ENCODE assay signal across 8 cellular contexts in genomic region chr7:12685550-12685949, GRCh38. TPM values are rescaled to one million over a fixed set of nuclear protein-coding genes. Genes with fewer than 3 reads are reported as not detected.
DNase-seq lines count a peak whose midpoint lies in the region; ATAC-seq, FAIRE-seq and TF ChIP-seq lines count a peak whose summit lies in the region.

No MANE protein-coding gene starts in this region.

- H3K9me3 ChIP-seq in body of pancreas (no peaks in the 10 kb centered on the region), kidney (ENCODE audit: control insufficient read depth in 1 of 2, low read length in 2 of 2) (no peaks in the 10 kb centered on the region)

- no peak for TF ChIP-seq POLR2A in body of pancreas (IDR thresholded peaks at IDR 0.05)

- H3K27ac ChIP-seq in body of pancreas (peak overlapping the region in 2 of 4 donors; percentile 96 to 97), kidney (ENCODE audit: low read depth in 2 of 2, low read length in 2 of 2) (no peak overlapping the region)

- peak; percentile 40 for DNase-seq in left cardiac atrium
- no peak for DNase-seq in cardiac septum (ENCODE audit: low spot score)
- peak; percentile 36 for DNase-seq in SKM-1 treated with dmso at 0.1 percent for 144 hours (lab: John Stamatoyannopoulos, UW; ENCODE audit: unreplicated experiment)
- peak; percentile 32 to 47 (median 36) for DNase-seq in body of pancreas
- no peak for DNase-seq in kidney

- no peaks in the 10 kb centered on the region for H3K9me3 Mint-ChIP-seq in stimulated activated naive CD8-positive, alpha-beta T cell treated with anti-CD3 and anti-CD28 coated beads, Interleukin-15, Interleukin-2, amounts not matched to agents 100 ng/mL and 50 ng/mL, for 24 hours

- peaks cover 7% of the 10 kb centered on the region for H3K36me3 Mint-ChIP-seq in stimulated activated naive CD8-positive, alpha-beta T cell treated with anti-CD3 and anti-CD28 coated beads, Interleukin-15, Interleukin-2, amounts not matched to agents 100 ng/mL and 50 ng/mL, for 24 hours (ENCODE audit: low read depth)

- intact Hi-C loops in left cardiac atrium (cut with DNase I) (loop anchor here (5.0 to 10.0 kb wide), 4 partner anchors 87 to 579 kb away; no protein-coding TSS in a partner anchor), cardiac septum (cut with DNase I) (loop anchor here (2.0 to 10.0 kb wide), 6 partner anchors 42 to 577 kb away; no protein-coding TSS in a partner anchor), body of pancreas (cut with DNase I) (no loop called here), kidney (cut with DNase I) (no loop called here)

- H3K27me3 Mint-ChIP-seq in stimulated activated naive CD8-positive, alpha-beta T cell treated with anti-CD3 and anti-CD28 coated beads, Interleukin-15, Interleukin-2, amounts not matched to agents 100 ng/mL and 50 ng/mL, for 24 hours = no peaks in the 10 kb centered on the region

- 61 to 65% methylated on average over 13 of the region's 13 CpGs for WGBS in body of pancreas, 2 donors

- H3K4me3 ChIP-seq in body of pancreas (no peak overlapping the region), kidney (ENCODE audit: low read length in 2 of 2) (peak overlapping the region; percentile 81 to 84)

- no peak for FAIRE-seq in kidney (lab: Jason Lieb, UNC)

- H3K4me3 Mint-ChIP-seq in stimulated activated naive CD8-positive, alpha-beta T cell treated with anti-CD3 and anti-CD28 coated beads, Interleukin-15, Interleukin-2, amounts not matched to agents 100 ng/mL and 50 ng/mL, for 24 hours = peak overlapping the region; percentile 62

- no peaks in the 10 kb centered on the region for H3K36me3 ChIP-seq in body of pancreas (replicated peaks in 1 of 2; ENCODE audit: insufficient read depth in 1 of 2, low read depth in 2 of 2)
- no peaks in the 10 kb centered on the region for H3K36me3 ChIP-seq in kidney (ENCODE audit: control insufficient read depth in 1 of 2, insufficient read depth in 2 of 2, low read length in 2 of 2)

- H3K4me1 ChIP-seq in body of pancreas (peaks cover 17% of the 10 kb centered on the region), kidney (ENCODE audit: control insufficient read depth in 1 of 2, insufficient read depth in 1 of 2, low read depth in 1 of 2, low read length in 2 of 2) (peaks cover 0 to 2% of the 10 kb centered on the region in 2 donors)

- no peaks in the 10 kb centered on the region for H3K27me3 ChIP-seq in body of pancreas

- H3K27ac Mint-ChIP-seq in stimulated activated naive CD8-positive, alpha-beta T cell treated with anti-CD3 and anti-CD28 coated beads, Interleukin-15, Interleukin-2, amounts not matched to agents 100 ng/mL and 50 ng/mL, for 24 hours = peak overlapping the region; percentile 85

- TF ChIP-seq CTCF in body of pancreas (IDR thresholded peaks at IDR 0.05) (peak in 5 of 7 experiments; percentile 13 to 50 (median 46)), kidney (IDR thresholded peaks at IDR 0.05; ENCODE audit: borderline replicate concordance, extremely low read depth, insufficient read depth) (peak; percentile 27)

- peaks cover 36% of the 10 kb centered on the region for H3K4me1 Mint-ChIP-seq in stimulated activated naive CD8-positive, alpha-beta T cell treated with anti-CD3 and anti-CD28 coated beads, Interleukin-15, Interleukin-2, amounts not matched to agents 100 ng/mL and 50 ng/mL, for 24 hours (ENCODE audit: low read depth)

- no peak overlapping the region for H3K9ac ChIP-seq in kidney (ENCODE audit: low read length in 2 of 2)

- ATAC-seq in left cardiac atrium = no peak
- ATAC-seq in body of pancreas = no peak
- ATAC-seq in HG03280 (IDR thresholded peaks at IDR 0.05; ENCODE audit: unreplicated experiment) = no peak
- ATAC-seq in GM19395 (IDR thresholded peaks at IDR 0.05; ENCODE audit: unreplicated experiment) = no peak

RNA-seq across cellular contexts. Expression of gene ARL4A, which starts 1.9 kb away (rescaled TPM):
- total RNA-seq in left cardiac atrium = 10 to 100 TPM; 13.9 to 17.9 TPM
- total RNA-seq in cardiac septum = 17.7 TPM
- total RNA-seq in body of pancreas = 10 to 100 TPM in 1 of 2 donors, 1 to 10 TPM in 1; 4.0 to 13.0 TPM
- total RNA-seq in kidney = 21.6 TPM
- 11.8 TPM for polyA plus RNA-seq in kidney (ENCODE audit: insufficient read depth, low read depth, low replicate concordance)

Comparison
In these comparisons a context has a peak if more than half of its experiments do, and no peak if none do; other contexts are left out.
1. DNase-seq: peak in left cardiac atrium (single experiment), SKM-1 treated with dmso at 0.1 percent for 144 hours (single experiment) and body of pancreas (4 of 4); none in cardiac septum (single experiment) and kidney (single experiment).
2. H3K4me3 ChIP-seq: peak in kidney (2 of 2); none in body of pancreas (0 of 2).
3. intact Hi-C loops: an anchor here in left cardiac atrium (5.0 to 10.0 kb wide) and cardiac septum (2.0 to 10.0 kb wide); none called in body of pancreas and kidney.